Comparison of ENCODE assay signal across 10 cellular contexts in the genomic region with DNA sequence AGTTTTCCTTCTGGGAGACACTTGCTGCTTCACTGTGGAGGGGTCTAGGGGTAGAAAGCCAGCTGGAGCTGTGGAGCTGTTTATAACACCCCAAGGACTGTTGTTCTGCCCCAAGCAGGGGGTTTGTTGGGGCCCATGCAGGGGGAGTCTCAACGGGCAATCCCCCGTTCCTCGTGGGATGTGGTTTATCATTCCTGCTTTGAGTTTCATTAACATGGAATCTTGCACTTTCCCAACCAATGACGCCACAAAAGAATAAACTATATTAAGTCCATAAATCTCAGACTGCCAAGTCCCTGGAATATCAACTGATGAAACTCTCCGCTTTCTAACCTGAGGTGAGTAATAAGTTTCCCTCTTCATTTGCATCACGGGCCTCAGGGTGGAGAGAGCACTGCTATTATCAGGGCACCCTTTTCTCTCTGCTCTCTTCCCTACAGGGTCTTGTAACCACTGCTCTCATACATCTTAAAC.
A peak's percentile ranks its signal among the peaks of the same experiment; 100 is the strongest.
DNase-seq lines count a peak whose midpoint lies in the region; ATAC-seq and TF ChIP-seq lines count a peak whose summit lies in the region.
"Had no signal": no experiment of that assay in that cellular context is flagged by ENCODE, and none has a peak within 500 bp of the region (broad histone marks: within the 10 kb centered on the region; RNA-seq: fewer than 3 reads in every experiment).

No MANE protein-coding gene starts in this region.

- TF ChIP-seq CTCF in GM12864 (IDR thresholded peaks at IDR 0.05; ENCODE audit: low read depth, low read length, missing control alignments) (no peak), fibroblast of the aortic adventitia (IDR thresholded peaks at IDR 0.05; ENCODE audit: insufficient read depth, low read length) (no peak)

- H3K4me3 ChIP-seq in GM12864 (ENCODE audit: low read depth, low read length) (peak overlapping the region; percentile 34; the same call in 1 of the 2 replicates), fibroblast of the aortic adventitia (ENCODE audit: low read depth, low read length) (no peak overlapping the region)

- DNase-seq in GM12864 (ENCODE audit: low read depth) (peak; percentile 41), fibroblast of the aortic adventitia (ENCODE audit: low read depth) (peak; percentile 42), sciatic nerve (ENCODE audit: low spot score) (no peak), epidermal melanocyte (ENCODE audit: insufficient read length, low spot score) (no peak), DMS 273 (lab: John Stamatoyannopoulos, UW; ENCODE audit: unreplicated experiment) (no peak), activated gamma-delta T cell treated with Interleukin-2 at 50 U/mL for 16 hours (no peak)
- DNase-seq: effector CD8-positive, alpha-beta T cell; NCI-H187 treated with DMSO at 0.1 percent for 48 hours had no signal

- intact Hi-C loops in sciatic nerve (cut with DNase I): no loop called here

- ATAC-seq in HG03565 (IDR thresholded peaks at IDR 0.05; ENCODE audit: unreplicated experiment) (peak; percentile 43), sciatic nerve (peak; percentile 20), GM18498 (IDR thresholded peaks at IDR 0.05; ENCODE audit: unreplicated experiment) (no peak)

Comparison
In these comparisons a context has a peak if more than half of its experiments do, and no peak if none do; other contexts are left out.
1. DNase-seq: peak in GM12864 (single experiment) and fibroblast of the aortic adventitia (single experiment); none in sciatic nerve (single experiment), epidermal melanocyte (single experiment), DMS 273 (single experiment) and activated gamma-delta T cell treated with Interleukin-2 at 50 U/mL for 16 hours (single experiment).